Comparison of ENCODE assay signal across 17 cellular contexts in genomic region chr6:40299666-40300065, GRCh38.
DNase-seq lines count a peak whose midpoint lies in the region; TF ChIP-seq lines count a peak whose summit lies in the region.
"Had no signal": no experiment of that assay in that cellular context is flagged by ENCODE, and none has a peak within 500 bp of the region (broad histone marks: within the 10 kb centered on the region; RNA-seq: fewer than 3 reads in every experiment).

No MANE protein-coding gene starts in this region.

- H3K9me3 ChIP-seq in neuronal stem cell (replicated peaks in 1 of 2; ENCODE audit: control insufficient read depth in 2 of 2, insufficient read depth in 1 of 2, low read depth in 1 of 2, low read length in 2 of 2) = peaks cover 0 to 2% of the 10 kb centered on the region in 2 donors
- H3K9me3 ChIP-seq: SK-N-SH had no signal

- no peak overlapping the region for H3K23ac ChIP-seq in neuronal stem cell (ENCODE audit: low read depth, low read length, poor library complexity)

- WGBS in neuronal stem cell (ENCODE audit: extremely low coverage in 2 of 2, insufficient read length in 2 of 2, insufficient replicate concordance in 1 of 2), 2 donors = no CpG with 5 or more reads among the region's 6 CpGs

- no peak overlapping the region for H3K4ac ChIP-seq in neuronal stem cell (ENCODE audit: low read length)

- no peak overlapping the region for H3K4me3 ChIP-seq in neuronal stem cell (ENCODE audit: low read length in 2 of 2)
- no peak overlapping the region for H3K4me3 ChIP-seq in coronary artery
- H3K4me3 ChIP-seq: PC-9 had no signal

- peak overlapping the region; percentile 86 for H3K14ac ChIP-seq in neuronal stem cell (ENCODE audit: low read length)

- peak overlapping the region; percentile 61 for H3K9ac ChIP-seq in neuronal stem cell (ENCODE audit: low read depth, low read length, poor library complexity)
- H3K9ac ChIP-seq: SK-N-SH had no signal

- in situ Hi-C loops in Caki2 (cut with HindIII; ENCODE audit: low pct_unique_long_range_greater_than_20kb, low sequenced_read_pairs) = no loop called here

- H3K36me3 ChIP-seq in neuronal stem cell (replicated peaks in 1 of 2; ENCODE audit: control insufficient read depth in 2 of 2, insufficient read depth in 2 of 2, low read length in 2 of 2) = no peaks in the 10 kb centered on the region

- no peak overlapping the region for H3K4me2 ChIP-seq in neuronal stem cell (ENCODE audit: insufficient read depth, low read length, poor library complexity, severe bottlenecking)
- H3K4me2 ChIP-seq: PC-9, SK-N-SH had no signal

- no peak overlapping the region for H2BK15ac ChIP-seq in neuronal stem cell (ENCODE audit: low read length)

- H3K4me1 ChIP-seq in neuronal stem cell (ENCODE audit: control insufficient read depth in 2 of 2, insufficient read depth in 1 of 2, low read depth in 1 of 2, low read length in 2 of 2) = peaks cover 0 to 6% of the 10 kb centered on the region in 2 donors

- DNase-seq in Caki2 (ENCODE audit: low read depth) (peak; percentile 37), NCI-H446 treated with DMSO at 0.1 percent for 48 hours (lab: John Stamatoyannopoulos, UW) (peak; percentile 27), globus pallidus (ENCODE audit: low spot score) (peak; percentile 16), neuronal stem cell (ENCODE audit: low spot score) (no peak), islet precursor cell (no peak), coronary artery (ENCODE audit: low spot score) (no peak), GOT3 (lab: John Stamatoyannopoulos, UW) (no peak)
- DNase-seq: CD8-positive, alpha-beta memory T cell; DMS 273 treated with DMSO at 0.1 percent for 48 hours; EL; H7; IMR-90; NCI-H1436 treated with DMSO at 0.1 percent for 48 hours; NCI-H2081; NCI-H526; PC-9; SK-N-SH had no signal

- no peak overlapping the region for H2AFZ ChIP-seq in neuronal stem cell (ENCODE audit: low read length)
- H2AFZ ChIP-seq: PC-9 had no signal

- no peaks in the 10 kb centered on the region for H3K79me1 ChIP-seq in neuronal stem cell (ENCODE audit: low read depth, low read length)

- no peak overlapping the region for H4K91ac ChIP-seq in neuronal stem cell (ENCODE audit: low read depth, low read length, poor library complexity)

- no peak overlapping the region for H2BK120ac ChIP-seq in neuronal stem cell (ENCODE audit: low read depth, low read length)

- TF ChIP-seq CTCF in coronary artery (IDR thresholded peaks at IDR 0.05) = no peak

- no peak overlapping the region for H2BK12ac ChIP-seq in neuronal stem cell (ENCODE audit: low read length)

- H2AK5ac ChIP-seq in neuronal stem cell (ENCODE audit: low read depth, low read length) = peak overlapping the region; percentile 22

- H3K18ac ChIP-seq in neuronal stem cell (ENCODE audit: low read length) = peak overlapping the region; percentile 41

- no peak overlapping the region for H4K8ac ChIP-seq in neuronal stem cell (ENCODE audit: low read depth, low read length)

- H2BK5ac ChIP-seq in neuronal stem cell (ENCODE audit: low read length) = no peak overlapping the region

- no peaks in the 10 kb centered on the region for H3K27me3 ChIP-seq in neuronal stem cell (ENCODE audit: control insufficient read depth in 3 of 3, insufficient read depth in 3 of 3, low read depth in 1 of 3, low read length in 3 of 3)

- H3K27ac ChIP-seq in neuronal stem cell (replicated peaks; ENCODE audit: low read length) (no peak overlapping the region), coronary artery (no peak overlapping the region)
- H3K27ac ChIP-seq: PC-9 had no signal

Comparison
In these comparisons a context has a peak if more than half of its experiments do, and no peak if none do; other contexts are left out.
1. DNase-seq: peak in Caki2 (single experiment), NCI-H446 treated with DMSO at 0.1 percent for 48 hours (single experiment) and globus pallidus (single experiment); none in neuronal stem cell (single experiment), islet precursor cell (single experiment), coronary artery (single experiment) and GOT3 (single experiment).